8 cellular contexts compared by ENCODE assay signal in genomic region chr11:18720811-18721575, GRCh38. TPM values are rescaled to one million over a fixed set of nuclear protein-coding genes. Genes with fewer than 3 reads are reported as not detected.
DNase-seq lines count a peak whose midpoint lies in the region; ATAC-seq and TF ChIP-seq lines count a peak whose summit lies in the region.

No MANE protein-coding gene starts in this region.

- intact Hi-C loops in mucosa of descending colon (cut with DNase I, micrococcal nuclease), result no loop called here

- H3K36me3 ChIP-seq in mucosa of descending colon (ENCODE audit: low read depth) (no peaks in the 10 kb centered on the region), SJCRH30 (no peaks in the 10 kb centered on the region)

- H3K27ac ChIP-seq in SJCRH30, result no peak overlapping the region

- peaks cover 2% of the 10 kb centered on the region for H3K27me3 ChIP-seq in SJCRH30

- H3K4me1 ChIP-seq in mucosa of descending colon (ENCODE audit: low read depth) (peaks cover 6% of the 10 kb centered on the region), SJCRH30 (peaks cover 15% of the 10 kb centered on the region)

- TF ChIP-seq CTCF in GM13976 (IDR thresholded peaks at IDR 0.05; ENCODE audit: borderline replicate concordance, control extremely low read depth, extremely low read depth, insufficient read depth, missing control alignments) (no peak), mucosa of descending colon (IDR thresholded peaks at IDR 0.05) (no peak)

- peak; percentile 63 for ATAC-seq in HG02763 (IDR thresholded peaks at IDR 0.05; ENCODE audit: unreplicated experiment)
- peak; percentile 90 for ATAC-seq in mucosa of descending colon

- no peak overlapping the region for H3K4me3 ChIP-seq in mucosa of descending colon
- H3K4me3 ChIP-seq in SJCRH30, result no peak overlapping the region

- peak; percentile 78 for DNase-seq in GM13976 (ENCODE audit: low spot score)
- DNase-seq in NCI-H510A treated with DMSO at 0.1 percent for 48 hours (lab: John Stamatoyannopoulos, UW), result peak; percentile 77
- DNase-seq in activated CD8-positive, alpha-beta memory T cell treated with anti-CD3 and anti-CD28 coated beads, Interleukin-2, amount 50 U/mL, for 4 hours, result peak; percentile 88
- DNase-seq in epidermal melanocyte (ENCODE audit: insufficient read length, low spot score), result peak; percentile 88
- DNase-seq in mucosa of descending colon, result peak; percentile 84 to 87 (median 85)
- peak; percentile 58 to 72 for DNase-seq in stimulated activated CD8-positive, alpha-beta memory T cell treated with anti-CD3 and anti-CD28 coated beads, Interleukin-2, amount 100 ng/mL, for 1 hour (ENCODE audit: low read depth in 2 of 2)
- no peak for DNase-seq in SJCRH30

- in situ Hi-C loops in GM13976 (cut with MboI; ENCODE audit: low sequenced_read_pairs, unreplicated experiment), result no loop called here

- H3K9me3 ChIP-seq in mucosa of descending colon, result no peaks in the 10 kb centered on the region
- no peaks in the 10 kb centered on the region for H3K9me3 ChIP-seq in SJCRH30 (replicated peaks)

RNA-seq across cellular contexts. Expression of gene IGSF22, which starts 5.0 kb away (rescaled TPM):
- total RNA-seq in mucosa of descending colon, result 1 to 10 TPM; 1.1 to 1.5 (median 1.5) TPM
- 0.08 and 0.28 TPM in 2 replicates for total RNA-seq in SJCRH30 (2014; rRNA removed; shearing (Covaris generic))

RNA-seq across cellular contexts. Expression of gene TMEM86A, which starts 22.4 kb away (rescaled TPM):
- 1 to 10 TPM; 1.7 to 6.0 (median 5.0) TPM for total RNA-seq in mucosa of descending colon
- total RNA-seq in SJCRH30 (2014; rRNA removed; shearing (Covaris generic)), result 5.4 and 5.8 TPM in 2 replicates

Comparison
In these comparisons a context has a peak if more than half of its experiments do, and no peak if none do; other contexts are left out.
1. DNase-seq: peak in GM13976 (single experiment), NCI-H510A treated with DMSO at 0.1 percent for 48 hours (single experiment), activated CD8-positive, alpha-beta memory T cell treated with anti-CD3 and anti-CD28 coated beads, Interleukin-2, amount 50 U/mL, for 4 hours (single experiment), epidermal melanocyte (single experiment), mucosa of descending colon (3 of 3) and stimulated activated CD8-positive, alpha-beta memory T cell treated with anti-CD3 and anti-CD28 coated beads, Interleukin-2, amount 100 ng/mL, for 1 hour (2 of 2); none in SJCRH30 (0 of 2).